Comparison of ENCODE assay signal across 28 cellular contexts in the genomic region with DNA sequence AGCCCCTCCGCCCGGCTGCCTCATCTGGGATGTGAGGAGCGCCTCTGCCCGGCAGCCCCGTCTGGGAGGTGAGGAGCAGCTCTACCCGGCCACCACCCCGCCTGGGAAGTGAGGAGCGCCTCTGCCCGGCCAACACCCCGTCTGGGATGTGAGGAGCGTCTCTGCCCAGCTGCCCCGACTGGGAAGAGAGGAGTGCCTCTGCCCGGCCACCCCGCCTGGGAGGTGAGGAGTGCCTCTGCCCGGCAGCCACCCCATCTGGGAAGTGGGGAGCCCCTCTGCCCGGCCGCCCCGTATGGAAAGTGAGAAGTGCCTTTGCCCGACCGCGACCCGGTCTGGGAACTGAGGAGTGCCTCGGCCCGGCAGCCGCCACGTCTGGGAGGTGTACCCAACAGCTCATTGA.
"Had no signal": no experiment of that assay in that cellular context is flagged by ENCODE, and none has a peak within 500 bp of the region (broad histone marks: within the 10 kb centered on the region; RNA-seq: fewer than 3 reads in every experiment).

No MANE protein-coding gene starts in this region.

- ATAC-seq: activated CD4-positive, alpha-beta T cell treated with anti-CD3 and anti-CD28 coated beads for 36 hours; activated CD8-positive, alpha-beta memory T cell treated with anti-CD3 and anti-CD28 coated beads, Interleukin-2, amount 10 ng/mL, durations not matched to agents 7 days and 5 days; activated CD8-positive, alpha-beta T cell treated with anti-CD3 and anti-CD28 coated beads, Interleukin-2, amount 10 ng/mL, durations not matched to agents 7 days and 5 days; effector memory CD8-positive, alpha-beta T cell; foreskin keratinocyte; gastrocnemius medialis had no signal

- DNase-seq: activated CD4-positive, alpha-beta memory T cell treated with anti-CD3 and anti-CD28 coated beads for 36 hours; activated CD4-positive, alpha-beta T cell treated with anti-CD3 and anti-CD28 coated beads for 36 hours; activated CD4-positive, alpha-beta T cell treated with anti-CD3 and anti-CD28 coated beads, Interleukin-2, amount 10 ng/mL, durations not matched to agents 24 days and 14 days; activated CD4-positive, CD25-positive, alpha-beta regulatory T cell; activated CD4-positive, CD25-positive, alpha-beta regulatory T cell treated with anti-CD3 and anti-CD28 coated beads, Interleukin-2, amount 50 U/mL, for 72 hours; activated CD8-positive, alpha-beta memory T cell treated with anti-CD3 and anti-CD28 coated beads, Interleukin-2, amount 10 ng/mL, durations not matched to agents 7 days and 5 days; activated CD8-positive, alpha-beta memory T cell treated with anti-CD3 and anti-CD28 coated beads, Interleukin-2, amount 50 U/mL, for 4 hours; activated CD8-positive, alpha-beta T cell treated with anti-CD3 and anti-CD28 coated beads, Interleukin-2, amount 10 ng/mL, durations not matched to agents 7 days and 5 days; activated effector memory CD4-positive, alpha-beta T cell treated with anti-CD3 and anti-CD28 coated beads, Interleukin-2, amount 50 U/mL, for 16 hours; activated naive CD4-positive, alpha-beta T cell treated with anti-CD3 and anti-CD28 coated beads, Interleukin-2, amount 50 U/mL, for 16 hours; activated naive CD4-positive, alpha-beta T cell treated with Interleukin-2 at 50 U/mL for 16 hours; activated T-cell treated with anti-CD3 and anti-CD28 coated beads, Interleukin-2, amount 50 U/mL, for 1 hour; activated T-cell treated with anti-CD3 and anti-CD28 coated beads, Interleukin-2, amount 50 U/mL, for 48 hours; amniotic stem cell; anterior cingulate cortex; brain microvascular endothelial cell; cortex of kidney; dermis blood vessel endothelial cell; effector CD4-positive, alpha-beta T cell; effector memory CD8-positive, alpha-beta T cell; erythroblast; foreskin keratinocyte; gastrocnemius medialis; T-helper 2 cell had no signal

- H3K4me1 ChIP-seq: esophagus muscularis mucosa, foreskin keratinocyte, gastrocnemius medialis had no signal

- H3K9me3 ChIP-seq: esophagus muscularis mucosa, gastrocnemius medialis had no signal

- H3K36me3 ChIP-seq: brain microvascular endothelial cell, esophagus muscularis mucosa, gastrocnemius medialis had no signal

- H3K4me3 ChIP-seq: esophagus muscularis mucosa, gastrocnemius medialis had no signal

- FAIRE-seq: astrocyte, bronchial epithelial cell, colon had no signal

- H3K27me3 ChIP-seq: brain microvascular endothelial cell, esophagus muscularis mucosa, foreskin keratinocyte, gastrocnemius medialis had no signal

- H3K27ac ChIP-seq: brain microvascular endothelial cell, esophagus muscularis mucosa, foreskin keratinocyte, gastrocnemius medialis had no signal
